ENCODE assay signal across 22 cellular contexts in the genomic region with DNA sequence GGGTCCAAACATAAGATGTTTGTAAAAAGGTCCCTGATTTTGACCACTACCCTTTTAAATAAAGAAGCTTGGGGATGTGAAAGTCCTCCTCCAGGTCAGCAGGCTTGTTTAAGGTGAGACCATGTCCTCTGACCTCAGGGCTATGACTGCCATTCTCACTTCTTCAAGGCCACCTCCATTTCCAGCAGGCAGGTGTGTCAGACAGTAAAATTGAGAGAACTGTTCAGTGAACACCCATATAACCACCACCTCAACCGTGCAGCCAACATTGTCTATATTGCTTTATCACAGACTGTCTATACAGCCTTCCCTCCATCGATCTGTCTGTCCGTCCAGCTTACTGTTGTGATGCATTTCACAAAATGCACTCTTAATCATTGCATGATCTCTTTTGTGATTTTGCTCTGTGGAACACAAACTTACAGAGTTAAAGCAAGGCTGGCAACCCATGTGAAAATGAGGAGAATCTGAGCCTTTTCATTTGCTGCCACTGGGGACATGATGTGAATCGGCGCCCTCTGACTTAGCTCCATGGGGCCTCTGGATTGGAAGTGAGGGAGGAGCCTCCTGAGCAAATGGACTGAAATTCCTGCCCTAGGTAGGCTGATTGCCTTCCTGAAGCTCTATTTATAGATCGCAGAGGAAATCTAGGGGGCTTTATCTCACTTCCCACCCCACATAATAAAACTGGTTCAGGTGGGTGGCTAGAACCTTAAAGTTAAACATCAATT. TPM values are rescaled to one million over a fixed set of nuclear protein-coding genes. Genes with fewer than 3 reads are reported as not detected.
DNase-seq lines count a peak whose midpoint lies in the region; ATAC-seq and TF ChIP-seq lines count a peak whose summit lies in the region.
"Had no signal": no experiment of that assay in that cellular context is flagged by ENCODE, and none has a peak within 500 bp of the region (broad histone marks: within the 10 kb centered on the region; RNA-seq: fewer than 3 reads in every experiment).

No MANE protein-coding gene starts in this region.

- peaks cover 15% of the 10 kb centered on the region for H3K9me3 ChIP-seq in KOPT-K1 (ENCODE audit: insufficient read depth, low read length, poor library complexity, severe bottlenecking)
- H3K9me3 ChIP-seq in psoas muscle = no peaks in the 10 kb centered on the region
- H3K9me3 ChIP-seq: ascending aorta, gastrocnemius medialis, left lung, SK-N-SH, thyroid gland had no signal

- peak overlapping the region; percentile 28 for H3K27ac ChIP-seq in KOPT-K1 (ENCODE audit: low read depth, low read length, poor library complexity, severe bottlenecking)
- H3K27ac ChIP-seq in psoas muscle = peak overlapping the region; percentile 4
- H3K27ac ChIP-seq: ascending aorta, cardiac muscle cell, left lung had no signal

- DNase-seq in NCI-H2227 (lab: John Stamatoyannopoulos, UW; ENCODE audit: unreplicated experiment) (peak; percentile 15), NCI-H2227 treated with DMSO at 0.1 percent for 48 hours (lab: John Stamatoyannopoulos, UW) (no peak), erythroblast (lab: John Stamatoyannopoulos, UW) (peak; percentile 34 to 39), psoas muscle (no peak), NCI-H1105 (lab: John Stamatoyannopoulos, UW) (no peak), Right ventricle myocardium superior (no peak), DMS 273 (lab: John Stamatoyannopoulos, UW; ENCODE audit: unreplicated experiment) (no peak)
- DNase-seq: 8988T; activated CD4-positive, alpha-beta memory T cell treated with anti-CD3 and anti-CD28 coated beads, Interleukin-2, amount 10 ng/mL, durations not matched to agents 7 days and 5 days; activated CD4-positive, CD25-positive, alpha-beta regulatory T cell treated with anti-CD3 and anti-CD28 coated beads, Interleukin-2, amount 50 U/mL, for 72 hours; cortex of kidney; DMS79; gastrocnemius medialis; left lung; NCI-H2029; NCI-H774; SK-N-SH; thyroid gland had no signal

- peaks cover 48% of the 10 kb centered on the region for H3K4me1 ChIP-seq in psoas muscle

- H3K36me3 ChIP-seq in KOPT-K1 (ENCODE audit: insufficient read depth, low read length) (peaks cover 50% of the 10 kb centered on the region), psoas muscle (ENCODE audit: insufficient read depth in 1 of 2, low read depth in 1 of 2) (no peaks in the 10 kb centered on the region)
- H3K36me3 ChIP-seq: ascending aorta, cardiac muscle cell, gastrocnemius medialis, left lung, thyroid gland had no signal

- H3K27me3 ChIP-seq in psoas muscle (ENCODE audit: insufficient read depth in 3 of 3, low read length in 2 of 3) = no peaks in the 10 kb centered on the region
- H3K27me3 ChIP-seq: ascending aorta, cardiac muscle cell, gastrocnemius medialis, left lung, thyroid gland had no signal

- ATAC-seq in psoas muscle (no peak), Right ventricle myocardium superior (ENCODE audit: poor library complexity) (no peak)
- ATAC-seq: activated T-helper 17 cell treated with anti-CD3 and anti-CD28 coated beads, Interleukin-2, amount 50 U/mL, for 72 hours; gastrocnemius medialis; left lung had no signal

- no peak for TF ChIP-seq POLR2A in erythroblast (IDR thresholded peaks at IDR 0.05; ENCODE audit: low read length)

- no peak for TF ChIP-seq CTCF in psoas muscle (IDR thresholded peaks at IDR 0.05)

- 80 to 88% (median 86%) methylated on average over 6 of the region's 6 CpGs for WGBS in psoas muscle, 3 donors

- H3K4me3 ChIP-seq in psoas muscle = no peak overlapping the region
- H3K4me3 ChIP-seq: ascending aorta, cardiac muscle cell, gastrocnemius medialis, left lung, thyroid gland had no signal

- intact Hi-C loops in psoas muscle (cut with DNase I) (no loop called here), Right ventricle myocardium superior (cut with DNase I) (no loop called here)

RNA-seq across cellular contexts. Expression of gene ZNRF1, which starts 53.8 kb away (rescaled TPM):
- total RNA-seq in psoas muscle = 10 to 100 TPM; 21.1 to 57.0 (median 36.1) TPM
- polyA plus RNA-seq in psoas muscle = 10 to 100 TPM in 2 of 3 donors, 1 to 10 TPM in 1; 6.7 to 27.4 (median 15.5) TPM
- 22.0 TPM for total RNA-seq in Right ventricle myocardium superior

Comparison
In these comparisons a context has a peak if more than half of its experiments do, and no peak if none do; other contexts are left out.
1. DNase-seq: peak in NCI-H2227 (single experiment) and erythroblast (2 of 2); none in NCI-H2227 treated with DMSO at 0.1 percent for 48 hours (single experiment), psoas muscle (0 of 2), NCI-H1105 (single experiment), Right ventricle myocardium superior (single experiment) and DMS 273 (single experiment).